Comparison of ENCODE assay signal across 18 cellular contexts in the genomic region with DNA sequence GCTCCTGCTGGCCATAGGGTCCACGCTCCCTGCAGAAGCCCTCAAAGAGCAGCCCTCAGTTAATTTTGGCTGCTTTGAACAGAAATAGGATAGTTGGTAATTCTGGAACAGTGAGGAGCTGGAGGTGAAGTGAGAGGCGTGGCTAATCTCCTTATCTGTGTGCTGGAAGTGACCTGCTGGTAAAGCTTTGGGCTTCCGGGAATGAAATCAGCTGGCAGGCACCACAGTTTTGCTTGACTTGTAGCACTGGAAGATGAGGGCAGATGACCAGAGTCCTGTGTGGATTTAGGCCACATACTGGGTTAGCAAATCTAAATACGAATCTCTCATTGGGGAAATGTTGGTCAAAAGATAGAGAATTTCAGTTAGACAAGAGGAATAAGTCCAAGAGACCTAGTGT. TPM values are rescaled to one million over a fixed set of nuclear protein-coding genes. Genes with fewer than 3 reads are reported as not detected.
A peak's percentile ranks its signal among the peaks of the same experiment; 100 is the strongest.
DNase-seq lines count a peak whose midpoint lies in the region; ATAC-seq and TF ChIP-seq lines count a peak whose summit lies in the region.
"Had no signal": no experiment of that assay in that cellular context is flagged by ENCODE, and none has a peak within 500 bp of the region (broad histone marks: within the 10 kb centered on the region; RNA-seq: fewer than 3 reads in every experiment).

No MANE protein-coding gene starts in this region.

- H3K4me1 Mint-ChIP-seq in mesothelial cell of epicardium: peaks cover 2% of the 10 kb centered on the region

- no peaks in the 10 kb centered on the region for H3K27me3 ChIP-seq in colonic mucosa
- H3K27me3 ChIP-seq in upper lobe of right lung: no peaks in the 10 kb centered on the region
- H3K27me3 ChIP-seq: upper lobe of left lung had no signal

- intact Hi-C loops in Right ventricle myocardium inferior (cut with DNase I) (no loop called here), cardiac septum (cut with DNase I) (loop anchor here (5.0 kb wide), 1 partner anchor 163 kb away; no protein-coding TSS in a partner anchor), colonic mucosa (cut with DNase I) (loop anchor here (10.0 kb wide), 1 partner anchor 161 kb away; no protein-coding TSS in a partner anchor), upper lobe of right lung (cut with DNase I) (no loop called here)

- TF ChIP-seq CTCF in colonic mucosa (IDR thresholded peaks at IDR 0.05) (no peak), upper lobe of right lung (IDR thresholded peaks at IDR 0.05) (no peak), mesothelial cell of epicardium (IDR thresholded peaks at IDR 0.05; ENCODE audit: unreplicated experiment) (no peak)

- H3K36me3 ChIP-seq in colonic mucosa (no peaks in the 10 kb centered on the region), upper lobe of right lung (no peaks in the 10 kb centered on the region)

- ATAC-seq in Right ventricle myocardium inferior (peak; percentile 31), left lobe of liver (peak; percentile 75), upper lobe of right lung (peak; percentile 37), HG02884 (IDR thresholded peaks at IDR 0.05; ENCODE audit: unreplicated experiment) (no peak), HG03280 (IDR thresholded peaks at IDR 0.05; ENCODE audit: unreplicated experiment) (no peak)

- no peaks in the 10 kb centered on the region for H3K9me3 Mint-ChIP-seq in mesothelial cell of epicardium
- H3K9me3 Mint-ChIP-seq: activated T-helper 2 cell treated with anti-CD3 and anti-CD28 coated beads, Interferon-gamma antibody, Interleukin-2, Interleukin-4, amounts not matched to agents 10 μg/mL and 5 μg/mL and 100 μg/mL, durations not matched to agents 14 hours and 24 hours and 36 hours; memory B cell; nephron progenitor cell; stimulated activated naive B cell treated with anti-CD40 and anti-IgM and Interleukin-4, amounts not matched to agents 10 μg/mL and 1 μg/mL and 100 μg/mL, for 72 hours had no signal

- H3K27ac Mint-ChIP-seq in mesothelial cell of epicardium: no peak overlapping the region
- H3K27ac Mint-ChIP-seq: memory B cell, nephron progenitor cell had no signal

- H3K9me3 ChIP-seq in colonic mucosa (no peaks in the 10 kb centered on the region), upper lobe of right lung (no peaks in the 10 kb centered on the region)
- H3K9me3 ChIP-seq: upper lobe of left lung had no signal

- H3K4me3 ChIP-seq in colonic mucosa (no peak overlapping the region), upper lobe of right lung (no peak overlapping the region)
- H3K4me3 ChIP-seq: upper lobe of left lung had no signal

- peaks cover 2% of the 10 kb centered on the region for H3K27me3 Mint-ChIP-seq in mesothelial cell of epicardium (ENCODE audit: low read depth)
- H3K27me3 Mint-ChIP-seq: memory B cell; stimulated activated naive B cell treated with anti-CD40 and anti-IgM and Interleukin-4, amounts not matched to agents 10 μg/mL and 1 μg/mL and 100 μg/mL, for 72 hours had no signal

- H3K9ac ChIP-seq in colonic mucosa (ENCODE audit: low read depth in 2 of 2, low read length in 2 of 2): no peak overlapping the region

- H3K4me1 ChIP-seq in colonic mucosa: no peaks in the 10 kb centered on the region
- peaks cover 6% of the 10 kb centered on the region for H3K4me1 ChIP-seq in upper lobe of right lung

- peaks cover 5% of the 10 kb centered on the region for H3K36me3 Mint-ChIP-seq in mesothelial cell of epicardium
- H3K36me3 Mint-ChIP-seq: CD14-positive monocyte had no signal

- no peak overlapping the region for H3K27ac ChIP-seq in colonic mucosa
- no peak overlapping the region for H3K27ac ChIP-seq in upper lobe of right lung
- H3K27ac ChIP-seq: epithelial cell of prostate, upper lobe of left lung had no signal

- H3K4me3 Mint-ChIP-seq in mesothelial cell of epicardium: no peak overlapping the region
- H3K4me3 Mint-ChIP-seq: CD14-positive monocyte; memory B cell; nephron progenitor cell; stimulated activated naive B cell treated with anti-CD40 and anti-IgM and Interleukin-4, amounts not matched to agents 10 μg/mL and 1 μg/mL and 100 μg/mL, for 72 hours had no signal

- peak; percentile 51 for DNase-seq in Right ventricle myocardium inferior (ENCODE audit: missing footprints)
- no peak for DNase-seq in cardiac septum (ENCODE audit: low spot score)
- peak; percentile 33 for DNase-seq in colonic mucosa
- peak; percentile 90 for DNase-seq in left lobe of liver (ENCODE audit: low spot score)
- no peak for DNase-seq in upper lobe of right lung
- no peak for DNase-seq in mesothelial cell of epicardium (ENCODE audit: low spot score in 2 of 2, unreplicated experiment in 2 of 2)
- DNase-seq: DMS153, NCI-H1436 treated with DMSO at 0.1 percent for 48 hours, SIG-M5 had no signal

RNA-seq across cellular contexts. Expression of a gene that starts 10.2 kb away (rescaled TPM):
- total RNA-seq in Right ventricle myocardium inferior: 125 TPM
- 80.2 TPM for total RNA-seq in cardiac septum
- 10 to 100 TPM; 12.5 to 22.7 TPM for total RNA-seq in colonic mucosa
- total RNA-seq in left lobe of liver: 99.4 TPM
- total RNA-seq in upper lobe of right lung: 19.6 TPM
- total RNA-seq in mesothelial cell of epicardium: 27.1 to 30.0 TPM (median 28.3 TPM) in 3 replicates

RNA-seq across cellular contexts. Expression of a gene that starts 45.8 kb away (rescaled TPM):
- total RNA-seq in Right ventricle myocardium inferior: 10.1 TPM
- 12.8 TPM for total RNA-seq in cardiac septum
- 1 to 10 TPM; 8.8 to 9.9 TPM for total RNA-seq in colonic mucosa
- 10.5 TPM for total RNA-seq in left lobe of liver
- total RNA-seq in upper lobe of right lung: 14.6 TPM
- total RNA-seq in mesothelial cell of epicardium: 27.4 to 31.6 TPM (median 27.7 TPM) in 3 replicates

Comparison
In these comparisons a context has a peak if more than half of its experiments do, and no peak if none do; other contexts are left out.
1. DNase-seq: peak in Right ventricle myocardium inferior (single experiment), colonic mucosa (single experiment) and left lobe of liver (single experiment); none in cardiac septum (single experiment), upper lobe of right lung (single experiment) and mesothelial cell of epicardium (0 of 2).
2. intact Hi-C loops: an anchor here in cardiac septum (5.0 kb wide) and colonic mucosa (10.0 kb wide); none called in Right ventricle myocardium inferior and upper lobe of right lung.
3. ATAC-seq: peak in Right ventricle myocardium inferior (single experiment), left lobe of liver (single experiment) and upper lobe of right lung (single experiment); none in HG02884 (single experiment) and HG03280 (single experiment).